8 cellular contexts compared by ENCODE assay signal in genomic region chr18:23992119-23992940, GRCh38. TPM values are rescaled to one million over a fixed set of nuclear protein-coding genes. Genes with fewer than 3 reads are reported as not detected.
DNase-seq lines count a peak whose midpoint lies in the region; ATAC-seq and TF ChIP-seq lines count a peak whose summit lies in the region.

No MANE protein-coding gene starts in this region.

- peak overlapping the region; percentile 97 to 99 (median 98) for H3K27ac Mint-ChIP-seq in CD4-positive, CD25-positive, alpha-beta regulatory T cell

- peaks cover 35 to 90% (median 66%) of the 10 kb centered on the region in 4 donors for H3K4me1 Mint-ChIP-seq in CD4-positive, CD25-positive, alpha-beta regulatory T cell

- H3K4me1 ChIP-seq in CD4-positive, CD25-positive, alpha-beta regulatory T cell (ENCODE audit: control insufficient read depth, insufficient read depth, low read length, poor library complexity, severe bottlenecking), result peaks cover 89% of the 10 kb centered on the region

- H3K27me3 Mint-ChIP-seq in CD4-positive, CD25-positive, alpha-beta regulatory T cell, result no peaks in the 10 kb centered on the region

- TF ChIP-seq CTCF in kidney epithelial cell (IDR thresholded peaks at IDR 0.05; ENCODE audit: insufficient read depth, low read length, poor library complexity, severe bottlenecking), result no peak
- no peak for TF ChIP-seq CTCF in GM20000 (IDR thresholded peaks at IDR 0.05; ENCODE audit: extremely low read depth, missing control alignments)
- TF ChIP-seq CTCF in WERI-Rb-1 (IDR thresholded peaks at IDR 0.05; ENCODE audit: low read depth, low read length), result no peak

- peaks cover 0 to 6% (median 0%) of the 10 kb centered on the region in 7 donors for H3K9me3 Mint-ChIP-seq in CD4-positive, CD25-positive, alpha-beta regulatory T cell

- peak; percentile 91 to 94 for ATAC-seq in CD4-positive, CD25-positive, alpha-beta regulatory T cell (ENCODE audit: low read depth in 2 of 2)

- H3K4me3 ChIP-seq in CD4-positive, CD25-positive, alpha-beta regulatory T cell (ENCODE audit: low read depth, low read length), result peak overlapping the region; percentile 93
- H3K4me3 ChIP-seq in kidney epithelial cell (ENCODE audit: low read depth, low read length) (no peak overlapping the region), WERI-Rb-1 (ENCODE audit: low read depth, low read length) (no peak overlapping the region)

- DNase-seq in CD4-positive, CD25-positive, alpha-beta regulatory T cell, result peak; percentile 49 to 87 (median 86)
- peak; percentile 91 for DNase-seq in M059J (ENCODE audit: low read depth)
- peak; percentile 52 for DNase-seq in activated effector memory CD4-positive, alpha-beta T cell treated with Interleukin-2 at 50 U/mL for 16 hours
- peak; percentile 51 for DNase-seq in kidney epithelial cell (ENCODE audit: low read depth)
- no peak for DNase-seq in NCI-H1694 (lab: John Stamatoyannopoulos, UW)
- DNase-seq in GM20000 (ENCODE audit: low spot score), result no peak
- no peak for DNase-seq in GF-D8 (lab: John Stamatoyannopoulos, UW)
- DNase-seq in WERI-Rb-1, result no peak

- no peaks in the 10 kb centered on the region for H3K9me3 ChIP-seq in CD4-positive, CD25-positive, alpha-beta regulatory T cell (ENCODE audit: control insufficient read depth in 2 of 2, low read length in 2 of 2)
- H3K9me3 ChIP-seq in WERI-Rb-1 (ENCODE audit: severe bottlenecking), result no peaks in the 10 kb centered on the region

- H3K27ac ChIP-seq in CD4-positive, CD25-positive, alpha-beta regulatory T cell (ENCODE audit: insufficient read depth, low read length, poor library complexity, severe bottlenecking), result peak overlapping the region; percentile 93
- no peak overlapping the region for H3K27ac ChIP-seq in WERI-Rb-1

- peaks cover under 1% of the 10 kb centered on the region for H3K36me3 Mint-ChIP-seq in CD4-positive, CD25-positive, alpha-beta regulatory T cell

- H3K36me3 ChIP-seq in CD4-positive, CD25-positive, alpha-beta regulatory T cell (ENCODE audit: control insufficient read depth, insufficient read depth, low read length), result peaks cover 4% of the 10 kb centered on the region
- no peaks in the 10 kb centered on the region for H3K36me3 ChIP-seq in kidney epithelial cell (ENCODE audit: control insufficient read depth, insufficient read depth, low read length)
- no peaks in the 10 kb centered on the region for H3K36me3 ChIP-seq in WERI-Rb-1

- H3K27me3 ChIP-seq in CD4-positive, CD25-positive, alpha-beta regulatory T cell (ENCODE audit: control insufficient read depth, insufficient read depth, low read length), result no peaks in the 10 kb centered on the region
- H3K27me3 ChIP-seq in kidney epithelial cell (ENCODE audit: control insufficient read depth, insufficient read depth, low read length) (no peaks in the 10 kb centered on the region), WERI-Rb-1 (ENCODE audit: insufficient read depth, low read depth, severe bottlenecking) (no peaks in the 10 kb centered on the region)

- H3K4me3 Mint-ChIP-seq in CD4-positive, CD25-positive, alpha-beta regulatory T cell, result peak overlapping the region; percentile 84 to 92 (median 91)

RNA-seq across cellular contexts. Expression of gene TTC39C, which starts 22.2 kb away (rescaled TPM):
- total RNA-seq in CD4-positive, CD25-positive, alpha-beta regulatory T cell, result 274 TPM
- 100 to 1,000 TPM; 109 to 206 (median 167) TPM for polyA plus RNA-seq in CD4-positive, CD25-positive, alpha-beta regulatory T cell
- 19.6 and 29.2 TPM in 2 replicates for total RNA-seq in M059J (2014; rRNA removed; shearing (Covaris generic))
- 19.7 and 20.5 TPM in 2 replicates for total RNA-seq in kidney epithelial cell

Comparison
In these comparisons a context has a peak if more than half of its experiments do, and no peak if none do; other contexts are left out.
1. DNase-seq: peak in CD4-positive, CD25-positive, alpha-beta regulatory T cell (3 of 3), M059J (single experiment), activated effector memory CD4-positive, alpha-beta T cell treated with Interleukin-2 at 50 U/mL for 16 hours (single experiment) and kidney epithelial cell (single experiment); none in NCI-H1694 (single experiment), GM20000 (single experiment), GF-D8 (single experiment) and WERI-Rb-1 (single experiment).